In genomic region chrX:119709630-119710029, GRCh38 we compare ENCODE assay signal across 1 cellular context.
TF ChIP-seq lines count a peak whose summit lies in the region.

No MANE protein-coding gene starts in this region.

TF ChIP-seq in K562, 482 proteins besides CTCF, POLR2A, EP300 and RAD21 (continued from another document):
- TF ChIP-seq MGA (IDR thresholded peaks at IDR 0.05): no peak
- no peak for TF ChIP-seq HDAC8 (tag; IDR thresholded peaks at IDR 0.05)
- no peak for TF ChIP-seq DACH1 (IDR thresholded peaks at IDR 0.05; ENCODE audit: partially characterized antibody)
- peak; percentile 80 for TF ChIP-seq NFIX (CRISPR knock-in tag; IDR thresholded peaks at IDR 0.05; ENCODE audit: low read depth)
- TF ChIP-seq SAP30 (IDR thresholded peaks at IDR 0.05; ENCODE audit: borderline replicate concordance, insufficient read depth, low read depth, low read length, poor library complexity, severe bottlenecking): no peak
- TF ChIP-seq, protein P1, sequence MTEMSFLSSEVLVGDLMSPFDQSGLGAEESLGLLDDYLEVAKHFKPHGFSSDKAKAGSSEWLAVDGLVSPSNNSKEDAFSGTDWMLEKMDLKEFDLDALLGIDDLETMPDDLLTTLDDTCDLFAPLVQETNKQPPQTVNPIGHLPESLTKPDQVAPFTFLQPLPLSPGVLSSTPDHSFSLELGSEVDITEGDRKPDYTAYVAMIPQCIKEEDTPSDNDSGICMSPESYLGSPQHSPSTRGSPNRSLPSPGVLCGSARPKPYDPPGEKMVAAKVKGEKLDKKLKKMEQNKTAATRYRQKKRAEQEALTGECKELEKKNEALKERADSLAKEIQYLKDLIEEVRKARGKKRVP (CRISPR knock-in tag; IDR thresholded peaks at IDR 0.05): no peak
- no peak for TF ChIP-seq FOXJ2 (tag; IDR thresholded peaks at IDR 0.05)
- TF ChIP-seq DIDO1 (tag; IDR thresholded peaks at IDR 0.05; ENCODE audit: low read depth): no peak
- peak; percentile 95 for TF ChIP-seq NFIC (IDR thresholded peaks at IDR 0.05)
